ENCODE assay signal across 19 cellular contexts in the genomic region with DNA sequence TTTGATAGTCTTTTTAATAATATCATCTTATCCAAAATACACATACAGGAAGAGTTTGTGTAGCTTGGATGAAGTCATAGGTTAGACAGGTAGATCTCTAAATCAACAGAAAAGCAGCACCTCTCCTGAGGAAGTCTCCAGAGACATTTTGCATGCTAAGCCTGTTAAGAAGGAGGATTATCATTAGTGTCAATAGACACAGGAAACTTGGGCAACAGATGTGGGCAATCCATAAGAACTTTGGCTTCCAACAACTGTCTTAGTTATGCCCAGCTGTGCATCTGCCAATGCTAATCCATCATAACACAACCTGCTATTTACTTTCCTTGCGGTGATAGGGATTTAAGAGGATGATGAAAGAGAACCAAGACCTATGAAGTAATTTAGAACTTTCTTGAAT.
DNase-seq lines count a peak whose midpoint lies in the region; ATAC-seq and TF ChIP-seq lines count a peak whose summit lies in the region.
"Had no signal": no experiment of that assay in that cellular context is flagged by ENCODE, and none has a peak within 500 bp of the region (broad histone marks: within the 10 kb centered on the region; RNA-seq: fewer than 3 reads in every experiment).

No MANE protein-coding gene starts in this region.

- peak; percentile 39 for DNase-seq in A673 (ENCODE audit: low spot score)
- DNase-seq in DMS53 (lab: John Stamatoyannopoulos, UW) = peak; percentile 36
- peak; percentile 3 for DNase-seq in MV-4-11 (lab: John Stamatoyannopoulos, UW)
- DNase-seq in NCI-H82 (lab: John Stamatoyannopoulos, UW) = peak; percentile 96
- DNase-seq in NCI-H774 (lab: John Stamatoyannopoulos, UW) = no peak
- no peak for DNase-seq in activated CD4-positive, alpha-beta T cell treated with anti-CD3 and anti-CD28 coated beads for 36 hours
- DNase-seq: 8988T; C1 segment of cervical spinal cord; Caco-2; CD4-positive, alpha-beta memory T cell; DMS153; DMS79 treated with DMSO at 0.1 percent for 48 hours; GF-D8; H9; HFFc6 had no signal

- H3K4me3 ChIP-seq in A673 (ENCODE audit: low read depth, low read length, poor library complexity, severe bottlenecking) = no peak overlapping the region
- H3K4me3 ChIP-seq: A549, GM23338 had no signal

- H3K4me1 ChIP-seq in A673 (ENCODE audit: insufficient read depth, low read length, poor library complexity, severe bottlenecking) = peaks cover 4% of the 10 kb centered on the region
- H3K4me1 ChIP-seq: A549, Caco-2 had no signal

- BruUV-seq in A673 (replicated peaks; lab: Mats Ljungman, UMichigan) = no TSS peak

- TF ChIP-seq CTCF in A673 (conservative IDR thresholded peaks at IDR 0.05; ENCODE audit: low read depth, low read length) = no peak

- H3K27me3 Mint-ChIP-seq in activated CD4-positive, alpha-beta T cell treated with anti-CD3 and anti-CD28 coated beads for 36 hours = no peaks in the 10 kb centered on the region
- H3K27me3 Mint-ChIP-seq: CD4-positive, alpha-beta memory T cell had no signal

- intact Hi-C loops in A673 (cut with micrococcal nuclease; ENCODE audit: unreplicated experiment) = no loop called here
- intact Hi-C loops in activated CD4-positive, alpha-beta T cell treated with anti-CD3 and anti-CD28 coated beads for 36 hours (cut with DNase I, micrococcal nuclease) = no loop called here

- no peaks in the 10 kb centered on the region for H3K4me1 Mint-ChIP-seq in activated CD4-positive, alpha-beta T cell treated with anti-CD3 and anti-CD28 coated beads for 36 hours
- H3K4me1 Mint-ChIP-seq: CD4-positive, alpha-beta memory T cell had no signal

- CTCF ChIA-PET in A673 (lab: Charles Lee) = no interaction called here
- CTCF ChIA-PET in activated CD4-positive, alpha-beta T cell treated with anti-CD3 and anti-CD28 coated beads for 36 hours (lab: Charles Lee) = no interaction called here

- no peaks in the 10 kb centered on the region for H3K9me3 Mint-ChIP-seq in activated CD4-positive, alpha-beta T cell treated with anti-CD3 and anti-CD28 coated beads for 36 hours (ENCODE audit: low read depth)
- H3K9me3 Mint-ChIP-seq: CD4-positive, alpha-beta memory T cell; GM23338; H9; HFFc6 had no signal

- H3K27me3 ChIP-seq in A673 (replicated peaks; ENCODE audit: insufficient read depth, low read depth, low read length, poor library complexity) = no peaks in the 10 kb centered on the region

- H3K36me3 Mint-ChIP-seq in activated CD4-positive, alpha-beta T cell treated with anti-CD3 and anti-CD28 coated beads for 36 hours (ENCODE audit: low read depth) = no peaks in the 10 kb centered on the region
- H3K36me3 Mint-ChIP-seq: CD4-positive, alpha-beta memory T cell had no signal

- H3K27ac ChIP-seq in A673 (ENCODE audit: low read depth, low read length, poor library complexity, severe bottlenecking) = no peak overlapping the region
- H3K27ac ChIP-seq: A549 had no signal

- no peaks in the 10 kb centered on the region for H3K36me3 ChIP-seq in A673 (ENCODE audit: insufficient read depth, low read length, poor library complexity, severe bottlenecking)

- POLR2A ChIA-PET in A673 (lab: Charles Lee; ENCODE audit: low non-redundant PET) = no interaction called here
- POLR2A ChIA-PET in activated CD4-positive, alpha-beta T cell treated with anti-CD3 and anti-CD28 coated beads for 36 hours (lab: Charles Lee) = interaction anchor here (0.6 kb wide), 1 partner anchor 52 kb away, joined by 7 read pairs; no protein-coding TSS in a partner anchor

- ATAC-seq in GM19452 (IDR thresholded peaks at IDR 0.05; ENCODE audit: unreplicated experiment) (no peak), GM19324 (IDR thresholded peaks at IDR 0.05; ENCODE audit: low FRiP score, unreplicated experiment) (no peak)
- no peak for ATAC-seq in activated CD4-positive, alpha-beta T cell treated with anti-CD3 and anti-CD28 coated beads for 36 hours
- ATAC-seq: A549, GM23338 had no signal

- no peaks in the 10 kb centered on the region for H3K9me3 ChIP-seq in A673 (ENCODE audit: low read depth, low read length, poor library complexity, severe bottlenecking)
- H3K9me3 ChIP-seq: A549, Caco-2 had no signal

- H3K4me3 Mint-ChIP-seq in activated CD4-positive, alpha-beta T cell treated with anti-CD3 and anti-CD28 coated beads for 36 hours = no peak overlapping the region
- H3K4me3 Mint-ChIP-seq: CD4-positive, alpha-beta memory T cell; GM23338; H9; HFFc6 had no signal

- no peak overlapping the region for H3K27ac Mint-ChIP-seq in activated CD4-positive, alpha-beta T cell treated with anti-CD3 and anti-CD28 coated beads for 36 hours
- H3K27ac Mint-ChIP-seq: CD4-positive, alpha-beta memory T cell; GM23338; H9; HFFc6 had no signal

Comparison
In these comparisons a context has a peak if more than half of its experiments do, and no peak if none do; other contexts are left out.
1. DNase-seq: peak in A673 (single experiment), DMS53 (single experiment), MV-4-11 (single experiment) and NCI-H82 (single experiment); none in NCI-H774 (single experiment) and activated CD4-positive, alpha-beta T cell treated with anti-CD3 and anti-CD28 coated beads for 36 hours (single experiment).